ENCODE assay signal across 10 cellular contexts in genomic region chr9:132407196-132407595, GRCh38. TPM values are rescaled to one million over a fixed set of nuclear protein-coding genes. Genes with fewer than 3 reads are reported as not detected.
A peak's percentile ranks its signal among the peaks of the same experiment; 100 is the strongest.
DNase-seq lines count a peak whose midpoint lies in the region; ATAC-seq, FAIRE-seq and TF ChIP-seq lines count a peak whose summit lies in the region.
"Had no signal": no experiment of that assay in that cellular context is flagged by ENCODE, and none has a peak within 500 bp of the region (broad histone marks: within the 10 kb centered on the region; RNA-seq: fewer than 3 reads in every experiment).

No MANE protein-coding gene starts in this region.

- H3K9ac ChIP-seq in astrocyte (ENCODE audit: low read length), result no peak overlapping the region
- peak overlapping the region in 1 of 2 donors; percentile 78 for H3K9ac ChIP-seq in mucosa of rectum (ENCODE audit: low read depth in 1 of 2, low read length in 2 of 2)

- DNase-seq in heart right ventricle, result no peak
- DNase-seq in Right ventricle myocardium inferior (ENCODE audit: missing footprints), result no peak
- no peak for DNase-seq in astrocyte (ENCODE audit: low read depth)
- no peak for DNase-seq in uterus
- DNase-seq in DMS153 treated with DMSO at 0.1 percent for 48 hours (lab: John Stamatoyannopoulos, UW; ENCODE audit: unreplicated experiment), result no peak
- no peak for DNase-seq in NCI-H526 treated with DMSO at 0.1 percent for 48 hours (lab: John Stamatoyannopoulos, UW)

- intact Hi-C loops in heart right ventricle (cut with DNase I), result loop anchor here in 1 of 10 donors (5.0 kb wide), 1 partner anchor 50 kb away; no protein-coding TSS in a partner anchor
- intact Hi-C loops in Right ventricle myocardium inferior (cut with DNase I), result no loop called here
- intact Hi-C loops in uterus (cut with DNase I; ENCODE audit: low total_unique reads), result no loop called here

- WGBS in heart right ventricle, 2 donors, result 84 to 93% methylated on average over 2 of the region's 2 CpGs

- H3K4me1 Mint-ChIP-seq in astrocyte (ENCODE audit: low read depth, unreplicated experiment), result peaks cover 9% of the 10 kb centered on the region

- H4K20me1 ChIP-seq in astrocyte (ENCODE audit: insufficient read depth, low read length), result peaks cover 2% of the 10 kb centered on the region

- H3K27me3 Mint-ChIP-seq in astrocyte (ENCODE audit: low read depth, unreplicated experiment), result peaks cover 14% of the 10 kb centered on the region

- H3K4me3 ChIP-seq in heart right ventricle, result peak overlapping the region in 9 of 10 donors; percentile 67 to 96 (median 80)
- peak overlapping the region; percentile 87 for H3K4me3 ChIP-seq in astrocyte (ENCODE audit: insufficient read depth, low read depth, low read length)
- H3K4me3 ChIP-seq in mucosa of rectum (ENCODE audit: low read length in 2 of 2), result peak overlapping the region; percentile 74 to 83
- H3K4me3 ChIP-seq in uterus, result peak overlapping the region; percentile 53 to 77

- no peak for TF ChIP-seq POLR2A in uterus (IDR thresholded peaks at IDR 0.05)

- H3K27ac ChIP-seq in heart right ventricle (peak overlapping the region; percentile 45 to 83 (median 76)), astrocyte (ENCODE audit: low read depth, low read length) (no peak overlapping the region), mucosa of rectum (ENCODE audit: low read depth in 2 of 2, low read length in 2 of 2) (no peak overlapping the region), uterus (no peak overlapping the region)

- H3K27ac Mint-ChIP-seq in astrocyte (ENCODE audit: unreplicated experiment), result peak overlapping the region; percentile 14

- FAIRE-seq in astrocyte (lab: Jason Lieb, UNC), result no peak

- H3K79me2 ChIP-seq in astrocyte (ENCODE audit: insufficient read depth, low read length), result peaks cover 30% of the 10 kb centered on the region

- peak overlapping the region; percentile 99 for H3K4me2 ChIP-seq in astrocyte (ENCODE audit: low read length)

- H3K9me3 ChIP-seq in heart right ventricle (no peaks in the 10 kb centered on the region), astrocyte (ENCODE audit: insufficient read depth, low read depth, low read length) (no peaks in the 10 kb centered on the region), mucosa of rectum (ENCODE audit: control insufficient read depth in 2 of 2, low read length in 2 of 2) (no peaks in the 10 kb centered on the region), uterus (no peaks in the 10 kb centered on the region)

- ATAC-seq in heart right ventricle (no peak), Right ventricle myocardium inferior (no peak), HG03139 (IDR thresholded peaks at IDR 0.05; ENCODE audit: unreplicated experiment) (no peak)

- H2AFZ ChIP-seq in astrocyte (ENCODE audit: low read depth, low read length), result peak overlapping the region; percentile 95

- H3K36me3 ChIP-seq in heart right ventricle (peaks cover 0 to 16% (median 9%) of the 10 kb centered on the region in 9 donors), astrocyte (ENCODE audit: insufficient read depth, low read length) (peaks cover 5% of the 10 kb centered on the region), mucosa of rectum (ENCODE audit: control insufficient read depth in 2 of 2, insufficient read depth in 2 of 2, low read length in 2 of 2) (peaks cover 3 to 6% of the 10 kb centered on the region in 2 donors), uterus (no peaks in the 10 kb centered on the region)

- H3K27me3 ChIP-seq in heart right ventricle, result peaks cover 0 to 32% (median 25%) of the 10 kb centered on the region in 7 donors
- peaks cover 6% of the 10 kb centered on the region for H3K27me3 ChIP-seq in astrocyte (ENCODE audit: insufficient read depth, low read length)
- peaks cover 26% of the 10 kb centered on the region in 2 donors for H3K27me3 ChIP-seq in mucosa of rectum (ENCODE audit: control insufficient read depth in 2 of 2, insufficient read depth in 2 of 2, low read length in 2 of 2)
- peaks cover 5 to 7% of the 10 kb centered on the region in 2 donors for H3K27me3 ChIP-seq in uterus

- H3K9me3 Mint-ChIP-seq in astrocyte (ENCODE audit: unreplicated experiment), result no peaks in the 10 kb centered on the region

- H3K4me1 ChIP-seq in heart right ventricle, result peaks cover 15 to 69% (median 57%) of the 10 kb centered on the region in 9 donors
- H3K4me1 ChIP-seq in astrocyte (ENCODE audit: insufficient read depth, low read length), result peaks cover 17% of the 10 kb centered on the region
- peaks cover 14 to 24% of the 10 kb centered on the region in 2 donors for H3K4me1 ChIP-seq in mucosa of rectum (ENCODE audit: control insufficient read depth in 2 of 2, insufficient read depth in 2 of 2, low read length in 2 of 2)
- H3K4me1 ChIP-seq in uterus, result peaks cover 0 to 13% of the 10 kb centered on the region in 2 donors

- no peak for TF ChIP-seq CTCF in heart right ventricle (IDR thresholded peaks at IDR 0.05)
- TF ChIP-seq CTCF in astrocyte (IDR thresholded peaks at IDR 0.05; ENCODE audit: insufficient read depth, low read depth, low read length), result no peak
- no peak for TF ChIP-seq CTCF in uterus (IDR thresholded peaks at IDR 0.05)

- peak overlapping the region; percentile 96 for H3K4me3 Mint-ChIP-seq in astrocyte (ENCODE audit: unreplicated experiment)

- no peaks in the 10 kb centered on the region for H3K36me3 Mint-ChIP-seq in astrocyte (ENCODE audit: low read depth, unreplicated experiment)

RNA-seq across cellular contexts. Expression of gene TTF1, which starts 0.6 kb away (rescaled TPM):
- 10 to 100 TPM; 12.0 to 19.1 (median 15.8) TPM for total RNA-seq in heart right ventricle
- polyA plus RNA-seq in heart right ventricle, result 10 to 100 TPM; 19.5 to 22.4 TPM
- total RNA-seq in Right ventricle myocardium inferior, result 17.2 TPM
- 13.2 and 13.3 TPM in 2 replicates for total RNA-seq in astrocyte
- 10 to 100 TPM in 2 of 4 donors, 1 to 10 TPM in 2; 5.6 to 16.5 (median 10.3) TPM for total RNA-seq in uterus

RNA-seq across cellular contexts. Expression of gene CFAP77, which starts 2.8 kb away (rescaled TPM):
- total RNA-seq in heart right ventricle, result 1 to 10 TPM in 5 of 10 donors, under 1 TPM in 5; 0.53 to 3.1 (median 1.2) TPM
- polyA plus RNA-seq in heart right ventricle, result 1 to 10 TPM in 1 of 2 donors, under 1 TPM in 1; 0.95 to 4.3 TPM
- 2.9 TPM for total RNA-seq in Right ventricle myocardium inferior
- 0.36 TPM in 1 of 2 replicates, not detected in the other for total RNA-seq in astrocyte
- 1 to 10 TPM in 1 of 4 donors, not detected in 3; 1.4 TPM for total RNA-seq in uterus
- total RNA-seq: activated CD8-positive, alpha-beta memory T cell treated with anti-CD3 and anti-CD28 coated beads for 36 hours; Daoy had no signal

RNA-seq across cellular contexts. Expression of gene SETX, which starts 52.4 kb away (rescaled TPM):
- total RNA-seq in heart right ventricle, result 10 to 100 TPM; 20.2 to 35.1 (median 28.1) TPM
- polyA plus RNA-seq in heart right ventricle, result 10 to 100 TPM; 16.9 to 17.6 TPM
- 20.5 TPM for total RNA-seq in Right ventricle myocardium inferior
- 45.6 and 48.4 TPM in 2 replicates for total RNA-seq in astrocyte
- 100 to 1,000 TPM in 1 of 4 donors, 10 to 100 TPM in 3; 36.5 to 117 (median 60.4) TPM for total RNA-seq in uterus

Comparison
In these comparisons a context has a peak if more than half of its experiments do, and no peak if none do; other contexts are left out.
1. H3K27ac ChIP-seq: peak in heart right ventricle (10 of 10); none in astrocyte (single experiment), mucosa of rectum (0 of 2) and uterus (0 of 2).
2. Peak in every context shown above with its lines, with median percentiles within 50 percentile points of each other: H3K4me3 ChIP-seq.